Comparison of ENCODE assay signal across 1 cellular context in the genomic region with DNA sequence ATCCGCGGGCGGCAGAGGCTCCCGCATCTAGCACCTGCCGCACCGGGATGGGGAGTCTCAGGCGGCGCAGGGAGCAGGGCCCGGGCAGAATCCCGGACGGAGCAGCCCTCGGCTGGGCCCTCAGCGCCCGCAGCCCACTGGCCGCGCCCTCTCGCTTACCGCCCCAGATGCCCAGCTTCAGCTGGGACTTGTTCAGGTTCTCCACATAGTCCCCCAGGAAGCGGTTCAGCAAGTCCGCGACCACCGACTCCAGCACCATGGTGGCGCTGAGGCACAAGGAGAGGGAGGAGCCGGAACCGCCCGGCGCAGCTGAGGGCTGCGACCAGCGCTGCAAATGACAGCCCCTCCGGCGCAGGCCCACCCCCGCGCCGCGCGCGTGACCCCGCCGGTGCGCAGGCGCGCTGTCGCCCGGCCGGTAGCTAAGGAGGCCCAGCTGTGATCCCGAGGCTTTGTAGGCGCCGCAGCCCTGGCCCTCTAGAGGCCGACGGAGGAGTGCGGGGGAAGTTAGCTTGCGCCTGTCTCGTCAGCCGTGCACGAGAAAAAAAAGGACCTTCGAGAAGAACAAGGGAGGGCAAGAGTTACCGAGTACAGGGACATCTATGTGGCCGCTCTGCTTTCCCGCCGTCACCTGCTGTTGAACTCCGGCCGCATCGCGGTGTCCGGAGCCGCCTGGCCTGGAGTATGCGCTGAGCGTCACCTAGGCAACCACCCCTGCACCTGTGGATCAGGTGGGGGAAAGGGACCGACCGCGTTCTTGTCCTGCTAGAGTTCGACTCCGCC.
A peak's percentile ranks its signal among the peaks of the same experiment; 100 is the strongest.
TF ChIP-seq lines count a peak whose summit lies in the region.

Gene VPS13C, minus strand, starts transcription at position 332 of the 780 bp plus-strand sequence. Its CDS starts 73 bp downstream, at position 259.

TF ChIP-seq in K562, 482 proteins besides CTCF, POLR2A, EP300 and RAD21 (continued from another document and continues in another):
- TF ChIP-seq, protein P1, sequence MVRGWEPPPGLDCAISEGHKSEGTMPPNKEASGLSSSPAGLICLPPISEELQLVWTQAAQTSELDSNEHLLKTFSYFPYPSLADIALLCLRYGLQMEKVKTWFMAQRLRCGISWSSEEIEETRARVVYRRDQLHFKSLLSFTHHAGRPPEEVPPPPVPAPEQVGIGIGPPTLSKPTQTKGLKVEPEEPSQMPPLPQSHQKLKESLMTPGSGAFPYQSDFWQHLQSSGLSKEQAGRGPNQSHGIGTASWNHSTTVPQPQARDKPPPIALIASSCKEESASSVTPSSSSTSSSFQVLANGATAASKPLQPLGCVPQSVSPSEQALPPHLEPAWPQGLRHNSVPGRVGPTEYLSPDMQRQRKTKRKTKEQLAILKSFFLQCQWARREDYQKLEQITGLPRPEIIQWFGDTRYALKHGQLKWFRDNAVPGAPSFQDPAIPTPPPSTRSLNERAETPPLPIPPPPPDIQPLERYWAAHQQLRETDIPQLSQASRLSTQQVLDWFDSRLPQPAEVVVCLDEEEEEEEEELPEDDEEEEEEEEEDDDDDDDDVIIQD (CRISPR knock-in tag; IDR thresholded peaks at IDR 0.05) = no peak
- TF ChIP-seq SMAD3 (CRISPR knock-in tag; conservative IDR thresholded peaks at IDR 0.05) (no peak), SMAD4 (CRISPR knock-in tag; conservative IDR thresholded peaks at IDR 0.05) (peak; percentile 85), MTA3 (IDR thresholded peaks at IDR 0.05; ENCODE audit: borderline replicate concordance) (0 out of 2 replicates have a peak, but pooled peaks have one; percentile 58), CUX1 (CRISPR knock-in tag; IDR thresholded peaks at IDR 0.05) (no peak), SOX6 (IDR thresholded peaks at IDR 0.05) (peak; percentile 71), ZBTB33 (CRISPR knock-in tag; IDR thresholded peaks at IDR 0.05) (no peak), ZFP30 (CRISPR knock-in tag; IDR thresholded peaks at IDR 0.05; ENCODE audit: borderline replicate concordance) (no peak), ZNF699 (CRISPR knock-in tag; IDR thresholded peaks at IDR 0.05; ENCODE audit: insufficient replicate concordance) (no peak), ZNF586 (CRISPR knock-in tag; conservative IDR thresholded peaks at IDR 0.05) (no peak), BHLHE40 (IDR thresholded peaks at IDR 0.05; ENCODE audit: low read length) (peak; percentile 96), ZNF592 (IDR thresholded peaks at IDR 0.05) (no peak; the same call in 1 of the 2 replicates), C11orf30 (IDR thresholded peaks at IDR 0.05; ENCODE audit: low read depth) (no peak), ARID1B (IDR thresholded peaks at IDR 0.05) (peak; percentile 36; the same call in 1 of the 2 replicates), ZC3H8 (IDR thresholded peaks at IDR 0.05) (no peak), STAT6 (CRISPR knock-in tag; IDR thresholded peaks at IDR 0.05) (no peak), MEF2D (tag; conservative IDR thresholded peaks at IDR 0.05; ENCODE audit: low read depth) (no peak), ZNF57 (CRISPR knock-in tag; IDR thresholded peaks at IDR 0.05) (no peak), RNF2 (IDR thresholded peaks at IDR 0.05) (no peak), LARP7 (IDR thresholded peaks at IDR 0.05) (no peak), ZKSCAN3 (CRISPR knock-in tag; IDR thresholded peaks at IDR 0.05) (no peak), ZNF134 (CRISPR knock-in tag; conservative IDR thresholded peaks at IDR 0.05) (peak; percentile 40; the same call in 1 of the 2 replicates), MEIS2 (IDR thresholded peaks at IDR 0.05; ENCODE audit: partially characterized antibody) (peak; percentile 93), GABPB1 (CRISPR knock-in tag; IDR thresholded peaks at IDR 0.05) (no peak), HDAC6 (IDR thresholded peaks at IDR 0.05; ENCODE audit: low read depth, low read length) (no peak), ZNF263 (CRISPR knock-in tag; IDR thresholded peaks at IDR 0.05; ENCODE audit: borderline replicate concordance) (no peak; the same call in 1 of the 2 replicates), SPI1 (IDR thresholded peaks at IDR 0.05; ENCODE audit: borderline replicate concordance, low read depth, low read length) (peak; percentile 45; the same call in 1 of the 2 replicates), MEF2A (IDR thresholded peaks at IDR 0.05; ENCODE audit: control insufficient read depth, low read depth, low read length) (no peak), CC2D1A (IDR thresholded peaks at IDR 0.05) (no peak), ZNF41 (CRISPR knock-in tag; conservative IDR thresholded peaks at IDR 0.05) (no peak), PHTF2 (CRISPR knock-in tag; IDR thresholded peaks at IDR 0.05) (no peak), MTA2 (IDR thresholded peaks at IDR 0.05; ENCODE audit: low read depth) (no peak), RBM14 (IDR thresholded peaks at IDR 0.05; ENCODE audit: borderline replicate concordance, insufficient read depth, low read depth, low read length) (0 out of 2 replicates have a peak, but pooled peaks have one; percentile 39)
- TF ChIP-seq, protein P2, sequence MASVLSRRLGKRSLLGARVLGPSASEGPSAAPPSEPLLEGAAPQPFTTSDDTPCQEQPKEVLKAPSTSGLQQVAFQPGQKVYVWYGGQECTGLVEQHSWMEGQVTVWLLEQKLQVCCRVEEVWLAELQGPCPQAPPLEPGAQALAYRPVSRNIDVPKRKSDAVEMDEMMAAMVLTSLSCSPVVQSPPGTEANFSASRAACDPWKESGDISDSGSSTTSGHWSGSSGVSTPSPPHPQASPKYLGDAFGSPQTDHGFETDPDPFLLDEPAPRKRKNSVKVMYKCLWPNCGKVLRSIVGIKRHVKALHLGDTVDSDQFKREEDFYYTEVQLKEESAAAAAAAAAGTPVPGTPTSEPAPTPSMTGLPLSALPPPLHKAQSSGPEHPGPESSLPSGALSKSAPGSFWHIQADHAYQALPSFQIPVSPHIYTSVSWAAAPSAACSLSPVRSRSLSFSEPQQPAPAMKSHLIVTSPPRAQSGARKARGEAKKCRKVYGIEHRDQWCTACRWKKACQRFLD (CRISPR knock-in tag; IDR thresholded peaks at IDR 0.05) = peak; percentile 31; the same call in 1 of the 2 replicates
- TF ChIP-seq, protein P3, sequence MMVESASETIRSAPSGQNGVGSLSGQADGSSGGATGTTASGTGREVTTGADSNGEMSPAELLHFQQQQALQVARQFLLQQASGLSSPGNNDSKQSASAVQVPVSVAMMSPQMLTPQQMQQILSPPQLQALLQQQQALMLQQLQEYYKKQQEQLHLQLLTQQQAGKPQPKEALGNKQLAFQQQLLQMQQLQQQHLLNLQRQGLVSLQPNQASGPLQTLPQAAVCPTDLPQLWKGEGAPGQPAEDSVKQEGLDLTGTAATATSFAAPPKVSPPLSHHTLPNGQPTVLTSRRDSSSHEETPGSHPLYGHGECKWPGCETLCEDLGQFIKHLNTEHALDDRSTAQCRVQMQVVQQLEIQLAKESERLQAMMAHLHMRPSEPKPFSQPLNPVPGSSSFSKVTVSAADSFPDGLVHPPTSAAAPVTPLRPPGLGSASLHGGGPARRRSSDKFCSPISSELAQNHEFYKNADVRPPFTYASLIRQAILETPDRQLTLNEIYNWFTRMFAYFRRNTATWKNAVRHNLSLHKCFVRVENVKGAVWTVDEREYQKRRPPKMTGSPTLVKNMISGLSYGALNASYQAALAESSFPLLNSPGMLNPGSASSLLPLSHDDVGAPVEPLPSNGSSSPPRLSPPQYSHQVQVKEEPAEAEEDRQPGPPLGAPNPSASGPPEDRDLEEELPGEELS (CRISPR knock-in tag; IDR thresholded peaks at IDR 0.05; ENCODE audit: borderline replicate concordance) = no peak
- TF ChIP-seq, protein P4, sequence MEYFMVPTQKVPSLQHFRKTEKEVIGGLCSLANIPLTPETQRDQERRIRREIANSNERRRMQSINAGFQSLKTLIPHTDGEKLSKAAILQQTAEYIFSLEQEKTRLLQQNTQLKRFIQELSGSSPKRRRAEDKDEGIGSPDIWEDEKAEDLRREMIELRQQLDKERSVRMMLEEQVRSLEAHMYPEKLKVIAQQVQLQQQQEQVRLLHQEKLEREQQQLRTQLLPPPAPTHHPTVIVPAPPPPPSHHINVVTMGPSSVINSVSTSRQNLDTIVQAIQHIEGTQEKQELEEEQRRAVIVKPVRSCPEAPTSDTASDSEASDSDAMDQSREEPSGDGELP (CRISPR knock-in tag; IDR thresholded peaks at IDR 0.05; ENCODE audit: borderline replicate concordance) = peak; percentile 99
